ENCODE assay signal across 8 cellular contexts in the genomic region with DNA sequence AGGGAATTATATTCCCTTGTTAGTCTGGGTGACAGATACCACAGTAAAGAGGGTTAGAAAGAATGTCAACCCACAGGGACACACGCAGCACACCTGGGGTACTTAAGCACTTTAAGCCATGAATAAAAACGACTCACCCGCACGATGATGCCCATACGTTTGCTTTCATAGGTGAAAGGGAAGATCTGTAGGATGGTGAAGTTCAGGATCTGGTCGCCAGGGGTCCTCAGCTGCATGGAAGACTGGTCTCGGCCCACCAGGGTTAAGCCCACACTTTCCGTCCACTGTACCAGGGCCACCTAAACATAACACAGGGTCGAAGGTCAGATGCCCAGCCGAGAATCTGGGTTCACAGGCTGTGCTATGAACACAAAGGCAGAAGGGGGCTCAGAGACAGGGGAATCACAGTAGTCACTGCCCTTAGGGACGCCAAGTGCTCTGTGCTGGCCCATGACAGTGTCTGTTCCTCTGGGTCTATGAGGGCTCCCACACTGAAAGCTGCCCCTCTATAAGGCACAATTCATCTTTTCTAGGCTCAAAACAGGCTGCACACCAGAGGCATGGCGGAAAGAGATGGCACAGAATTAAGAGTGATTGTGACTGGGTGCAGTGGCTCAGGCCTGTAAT.
DNase-seq lines count a peak whose midpoint lies in the region; ATAC-seq and TF ChIP-seq lines count a peak whose summit lies in the region.

No MANE protein-coding gene starts in this region.

- ATAC-seq in GM18909 (IDR thresholded peaks at IDR 0.05; ENCODE audit: poor library complexity, unreplicated experiment): peak; percentile 66
- peak; percentile 39 for ATAC-seq in memory B cell (ENCODE audit: low read depth)

- TF ChIP-seq CTCF in AG09319 (IDR thresholded peaks at IDR 0.05; ENCODE audit: low read depth, low read length): peak; percentile 86

- CTCF ChIA-PET in activated CD4-positive, alpha-beta T cell treated with anti-CD3 and anti-CD28 coated beads, Interleukin-2, amount 10 ng/mL, durations not matched to agents 7 days and 5 days (lab: Charles Lee): interaction anchor here (1.0 kb wide), 1 partner anchor 19 kb away, joined by 3 read pairs; no protein-coding TSS in a partner anchor

- no peaks in the 10 kb centered on the region for H3K36me3 Mint-ChIP-seq in activated CD4-positive, alpha-beta T cell treated with anti-CD3 and anti-CD28 coated beads, Interleukin-2, amount 10 ng/mL, durations not matched to agents 7 days and 5 days (ENCODE audit: low read depth)
- H3K36me3 Mint-ChIP-seq in memory B cell: no peaks in the 10 kb centered on the region

- no peak overlapping the region for H3K4me3 Mint-ChIP-seq in activated CD4-positive, alpha-beta T cell treated with anti-CD3 and anti-CD28 coated beads, Interleukin-2, amount 10 ng/mL, durations not matched to agents 7 days and 5 days
- no peak overlapping the region for H3K4me3 Mint-ChIP-seq in memory B cell

- H3K27me3 Mint-ChIP-seq in activated CD4-positive, alpha-beta T cell treated with anti-CD3 and anti-CD28 coated beads, Interleukin-2, amount 10 ng/mL, durations not matched to agents 7 days and 5 days: peaks cover 5% of the 10 kb centered on the region
- H3K27me3 Mint-ChIP-seq in memory B cell: peaks cover 7% of the 10 kb centered on the region

- H3K27ac Mint-ChIP-seq in activated CD4-positive, alpha-beta T cell treated with anti-CD3 and anti-CD28 coated beads, Interleukin-2, amount 10 ng/mL, durations not matched to agents 7 days and 5 days: no peak overlapping the region
- no peak overlapping the region for H3K27ac Mint-ChIP-seq in memory B cell

- no peaks in the 10 kb centered on the region for H3K9me3 Mint-ChIP-seq in activated CD4-positive, alpha-beta T cell treated with anti-CD3 and anti-CD28 coated beads, Interleukin-2, amount 10 ng/mL, durations not matched to agents 7 days and 5 days
- no peaks in the 10 kb centered on the region for H3K9me3 Mint-ChIP-seq in memory B cell

- DNase-seq in AG09319 (ENCODE audit: extremely low read depth, low read depth) (no peak), NCI-H345 (lab: John Stamatoyannopoulos, UW) (peak; percentile 42), ecto neural progenitor cell (ENCODE audit: low spot score) (peak; percentile 88), memory B cell (ENCODE audit: low spot score in 2 of 2) (peak; percentile 38 to 65), amniotic stem cell (lab: John Stamatoyannopoulos, UW) (no peak)
- peak; percentile 46 for DNase-seq in activated CD4-positive, alpha-beta T cell treated with anti-CD3 and anti-CD28 coated beads, Interleukin-2, amount 10 ng/mL, durations not matched to agents 7 days and 5 days
- DNase-seq in stimulated activated CD8-positive, alpha-beta memory T cell treated with anti-CD3 and anti-CD28 coated beads, Interleukin-4, amount 100 ng/mL, for 1 hour (ENCODE audit: low read depth in 2 of 2, low spot score in 1 of 2): peak; percentile 20 to 27

- POLR2A ChIA-PET in activated CD4-positive, alpha-beta T cell treated with anti-CD3 and anti-CD28 coated beads, Interleukin-2, amount 10 ng/mL, durations not matched to agents 7 days and 5 days (lab: Charles Lee): no interaction called here

- H3K4me1 Mint-ChIP-seq in activated CD4-positive, alpha-beta T cell treated with anti-CD3 and anti-CD28 coated beads, Interleukin-2, amount 10 ng/mL, durations not matched to agents 7 days and 5 days: no peaks in the 10 kb centered on the region
- peaks cover 4% of the 10 kb centered on the region for H3K4me1 Mint-ChIP-seq in memory B cell

Comparison
In these comparisons a context has a peak if more than half of its experiments do, and no peak if none do; other contexts are left out.
1. DNase-seq: peak in NCI-H345 (single experiment), activated CD4-positive, alpha-beta T cell treated with anti-CD3 and anti-CD28 coated beads, Interleukin-2, amount 10 ng/mL, durations not matched to agents 7 days and 5 days (single experiment), ecto neural progenitor cell (single experiment), memory B cell (2 of 2) and stimulated activated CD8-positive, alpha-beta memory T cell treated with anti-CD3 and anti-CD28 coated beads, Interleukin-4, amount 100 ng/mL, for 1 hour (2 of 2); none in AG09319 (single experiment) and amniotic stem cell (single experiment).